9 cellular contexts compared by ENCODE assay signal in the genomic region with DNA sequence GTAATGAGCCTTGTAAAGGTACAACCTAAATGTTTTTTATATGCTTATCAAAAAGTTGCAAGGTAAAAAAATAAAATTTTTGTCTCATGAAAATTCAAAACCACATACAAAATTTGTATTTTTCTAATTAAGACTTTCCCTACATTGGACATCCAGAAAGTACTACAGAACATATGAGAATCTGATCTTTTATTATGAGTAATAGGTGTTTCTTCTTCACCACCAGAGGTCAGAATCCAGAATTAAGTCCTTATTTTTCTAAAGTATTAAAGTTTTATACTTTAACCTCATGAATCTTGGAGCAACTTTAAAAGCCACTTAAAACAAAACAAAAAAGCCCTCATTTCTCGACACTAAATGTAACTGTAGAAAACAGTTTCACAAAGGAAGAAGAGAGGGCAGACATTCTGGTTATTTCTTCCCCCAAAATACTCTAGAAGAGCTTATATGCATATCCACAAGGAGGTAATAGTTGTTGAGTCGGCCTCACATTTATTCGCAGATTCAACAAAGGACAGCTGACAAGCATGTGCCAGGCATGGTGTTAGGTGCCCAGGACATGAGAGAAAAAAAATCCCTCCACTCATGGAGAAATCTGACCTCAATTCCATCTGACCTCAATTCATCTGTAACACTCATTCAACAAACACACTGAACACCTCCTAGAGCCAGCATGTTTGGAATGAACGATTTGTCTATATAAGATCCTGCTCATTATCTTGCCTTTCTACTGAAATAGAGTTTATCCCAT.
DNase-seq lines count a peak whose midpoint lies in the region; ATAC-seq and TF ChIP-seq lines count a peak whose summit lies in the region.
"Had no signal": no experiment of that assay in that cellular context is flagged by ENCODE, and none has a peak within 500 bp of the region (broad histone marks: within the 10 kb centered on the region; RNA-seq: fewer than 3 reads in every experiment).

No MANE protein-coding gene starts in this region.

- H3K27ac Mint-ChIP-seq in activated naive CD4-positive, alpha-beta T cell treated with anti-CD3 and anti-CD28 coated beads, Interleukin-2, amount 10 ng/mL, durations not matched to agents 7 days and 5 days: peak overlapping the region; percentile 91
- H3K27ac Mint-ChIP-seq: IgD-negative memory B cell had no signal

- peaks cover 33% of the 10 kb centered on the region for H3K36me3 Mint-ChIP-seq in activated naive CD4-positive, alpha-beta T cell treated with anti-CD3 and anti-CD28 coated beads, Interleukin-2, amount 10 ng/mL, durations not matched to agents 7 days and 5 days

- H3K4me1 Mint-ChIP-seq in activated naive CD4-positive, alpha-beta T cell treated with anti-CD3 and anti-CD28 coated beads, Interleukin-2, amount 10 ng/mL, durations not matched to agents 7 days and 5 days: peaks cover 80% of the 10 kb centered on the region

- no peaks in the 10 kb centered on the region for H3K27me3 Mint-ChIP-seq in activated naive CD4-positive, alpha-beta T cell treated with anti-CD3 and anti-CD28 coated beads, Interleukin-2, amount 10 ng/mL, durations not matched to agents 7 days and 5 days
- H3K27me3 Mint-ChIP-seq: IgD-negative memory B cell had no signal

- intact Hi-C loops in tibial artery (cut with DNase I; ENCODE audit: low total_unique reads): loop anchor here (10.0 kb wide), 1 partner anchor 72 kb away; the partner anchor contains the start of gene MLLT3

- no peak for ATAC-seq in GM18520 (IDR thresholded peaks at IDR 0.05; ENCODE audit: unreplicated experiment)

- no peak for DNase-seq in activated naive CD4-positive, alpha-beta T cell treated with anti-CD3 and anti-CD28 coated beads, Interleukin-2, amount 10 ng/mL, durations not matched to agents 7 days and 5 days
- DNase-seq in activated naive CD4-positive, alpha-beta T cell (lab: John Stamatoyannopoulos, UW): no peak
- peak; percentile 30 for DNase-seq in M059J (ENCODE audit: low read depth)
- peak; percentile 14 for DNase-seq in epithelial cell of esophagus (ENCODE audit: low read depth)
- DNase-seq in tibial artery: no peak
- no peak for DNase-seq in stimulated activated CD4-positive, alpha-beta T cell treated with anti-CD3 and anti-CD28 coated beads, Interleukin-4, amount 100 ng/mL, for 24 hours
- no peak for DNase-seq in iPS-NIHi7 (ENCODE audit: extremely low spot score)

- H3K9me3 ChIP-seq in tibial artery: no peaks in the 10 kb centered on the region

- peaks cover 0 to 22% (median 3%) of the 10 kb centered on the region in 4 donors for H3K4me1 ChIP-seq in tibial artery

- CTCF ChIA-PET in activated naive CD4-positive, alpha-beta T cell treated with anti-CD3 and anti-CD28 coated beads, Interleukin-2, amount 10 ng/mL, durations not matched to agents 7 days and 5 days (lab: Charles Lee): interaction anchor here (0.7 to 1.9 kb wide), 5 partner anchors 17 to 179 kb away, joined by 3 to 5 read pairs (median 3); no protein-coding TSS in a partner anchor

- no peak for TF ChIP-seq CTCF in epithelial cell of esophagus (IDR thresholded peaks at IDR 0.05; ENCODE audit: insufficient read depth, low read depth, low read length, missing control alignments)
- TF ChIP-seq CTCF in tibial artery (IDR thresholded peaks at IDR 0.05): peak; percentile 26 to 29

- H3K36me3 ChIP-seq in tibial artery: no peaks in the 10 kb centered on the region

- H3K27me3 ChIP-seq in tibial artery: no peaks in the 10 kb centered on the region

- H3K4me3 Mint-ChIP-seq in activated naive CD4-positive, alpha-beta T cell treated with anti-CD3 and anti-CD28 coated beads, Interleukin-2, amount 10 ng/mL, durations not matched to agents 7 days and 5 days: peak overlapping the region; percentile 1
- H3K4me3 Mint-ChIP-seq: IgD-negative memory B cell had no signal

- H3K27ac ChIP-seq in tibial artery: no peak overlapping the region

- no peaks in the 10 kb centered on the region for H3K9me3 Mint-ChIP-seq in activated naive CD4-positive, alpha-beta T cell treated with anti-CD3 and anti-CD28 coated beads, Interleukin-2, amount 10 ng/mL, durations not matched to agents 7 days and 5 days
- H3K9me3 Mint-ChIP-seq: IgD-negative memory B cell had no signal

- no peak overlapping the region for H3K4me3 ChIP-seq in epithelial cell of esophagus (ENCODE audit: low read length)
- no peak overlapping the region for H3K4me3 ChIP-seq in tibial artery

Comparison
In these comparisons a context has a peak if more than half of its experiments do, and no peak if none do; other contexts are left out.
1. DNase-seq: peak in M059J (single experiment) and epithelial cell of esophagus (single experiment); none in activated naive CD4-positive, alpha-beta T cell treated with anti-CD3 and anti-CD28 coated beads, Interleukin-2, amount 10 ng/mL, durations not matched to agents 7 days and 5 days (single experiment), activated naive CD4-positive, alpha-beta T cell (0 of 4), tibial artery (0 of 2), stimulated activated CD4-positive, alpha-beta T cell treated with anti-CD3 and anti-CD28 coated beads, Interleukin-4, amount 100 ng/mL, for 24 hours (single experiment) and iPS-NIHi7 (single experiment).